ENCODE assay signal across 8 cellular contexts in the genomic region with DNA sequence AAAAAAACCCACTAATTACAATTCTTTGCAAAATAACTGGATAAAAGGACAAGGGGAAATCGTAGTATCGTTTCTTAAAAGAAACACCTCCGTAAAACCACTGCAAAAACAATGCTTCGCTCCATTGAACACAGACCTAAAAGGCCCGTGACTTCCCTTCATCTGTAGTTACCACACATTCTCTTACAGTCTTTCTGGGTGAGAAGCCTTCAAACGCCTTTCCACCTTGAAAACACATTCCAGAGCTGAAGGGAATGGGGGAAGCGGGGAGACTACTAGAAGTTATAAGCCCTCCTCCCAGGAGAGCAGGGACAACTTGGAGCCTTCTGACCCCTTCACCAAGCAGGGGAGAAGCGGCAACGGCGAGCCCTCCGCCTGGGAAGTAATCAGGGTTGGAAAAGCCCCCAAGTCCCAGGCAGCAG. TPM values are rescaled to one million over a fixed set of nuclear protein-coding genes. Genes with fewer than 3 reads are reported as not detected.
A peak's percentile ranks its signal among the peaks of the same experiment; 100 is the strongest.
DNase-seq lines count a peak whose midpoint lies in the region; ATAC-seq and TF ChIP-seq lines count a peak whose summit lies in the region.

No MANE protein-coding gene starts in this region.

- H3K4me3 ChIP-seq in SK-N-SH (ENCODE audit: low read depth in 2 of 2, low read length in 1 of 2) (peak overlapping the region; percentile 78 to 99), endocrine pancreas (ENCODE audit: control insufficient read depth, insufficient read depth, low read length) (peak overlapping the region; percentile 91), mesodermal cell (ENCODE audit: extremely low read depth, insufficient read depth, low read length, poor library complexity, severe bottlenecking) (peak overlapping the region; percentile 91), uterus (peak overlapping the region; percentile 88 to 94)

- H3K79me2 ChIP-seq in SK-N-SH (ENCODE audit: insufficient read depth), result peaks cover 56% of the 10 kb centered on the region

- TF ChIP-seq RAD21 in SK-N-SH (IDR thresholded peaks at IDR 0.05; ENCODE audit: low read length), result no peak

- H3F3A ChIP-seq in SK-N-SH (replicated peaks; ENCODE audit: insufficient read depth), result peaks cover 3% of the 10 kb centered on the region

- peak overlapping the region; percentile 98 for H2AFZ ChIP-seq in SK-N-SH (ENCODE audit: low read depth)

- 1% methylated on average over 11 of the region's 11 CpGs for whole genome bisulfite sequencing in SK-N-SH (ENCODE audit: low lambda C conversion rate)
- 0% methylated on average over 2 to 6 of the region's 11 CpGs for WGBS in mesodermal cell (ENCODE audit: insufficient coverage in 2 of 2), 2 experiments

- intact Hi-C loops in uterus (cut with DNase I; ENCODE audit: low total_unique reads), result no loop called here

- no peak for TF ChIP-seq CTCF in SK-N-SH (IDR thresholded peaks at IDR 0.05)
- no peak for TF ChIP-seq CTCF in uterus (IDR thresholded peaks at IDR 0.05)

- H3K27me3 ChIP-seq in SK-N-SH (ENCODE audit: insufficient read depth) (no peaks in the 10 kb centered on the region), endocrine pancreas (ENCODE audit: control insufficient read depth, insufficient read depth, low read length) (no peaks in the 10 kb centered on the region), uterus (no peaks in the 10 kb centered on the region)

- H3K27ac ChIP-seq in SK-N-SH (ENCODE audit: low read depth in 2 of 2, low read length in 1 of 2) (peak overlapping the region; percentile 75 to 82), mesodermal cell (ENCODE audit: low read depth, low read length, severe bottlenecking) (peak overlapping the region; percentile 81), uterus (peak overlapping the region; percentile 78 to 83)

- peaks cover 7 to 9% of the 10 kb centered on the region in 2 experiments; a peak in 3 of 4 replicates for H3K4me1 ChIP-seq in SK-N-SH (ENCODE audit: control insufficient read depth in 1 of 2, insufficient read depth in 2 of 2, low read depth in 1 of 2, low read length in 1 of 2)
- H3K4me1 ChIP-seq in endocrine pancreas (ENCODE audit: control insufficient read depth, insufficient read depth, low read length), result peaks cover 26% of the 10 kb centered on the region
- H3K4me1 ChIP-seq in mesodermal cell (ENCODE audit: control insufficient read depth, insufficient read depth, low read length, poor library complexity, severe bottlenecking), result no peaks in the 10 kb centered on the region
- peaks cover 0 to 32% of the 10 kb centered on the region in 2 donors for H3K4me1 ChIP-seq in uterus

- TF ChIP-seq POLR2A in uterus (IDR thresholded peaks at IDR 0.05), result no peak

- in situ Hi-C loops in Caki2 (cut with HindIII; ENCODE audit: low pct_unique_long_range_greater_than_20kb, low sequenced_read_pairs), result loop anchor here (25.0 kb wide), 1 partner anchor 92 kb away; no protein-coding TSS in a partner anchor

- H4K20me1 ChIP-seq in SK-N-SH (ENCODE audit: insufficient read depth), result peaks cover 16% of the 10 kb centered on the region

- POLR2A ChIA-PET in SK-N-SH (lab: Yijun Ruan, JAX), result interaction anchor here (1.0 to 1.5 kb wide), 3 partner anchors 82 to 168 kb away, joined by 4 to 7 read pairs (median 4); a partner anchor contains a TSS

- CTCF ChIA-PET in SK-N-SH (lab: Yijun Ruan, JAX), result interaction anchor here (0.5 to 3.8 kb wide), 10 partner anchors 10 to 1906 kb away, joined by 3 to 19 read pairs (median 4); a partner anchor contains a TSS

- H3K9me2 ChIP-seq in SK-N-SH, result no peaks in the 10 kb centered on the region

- peak; percentile 59 for DNase-seq in Caki2 (ENCODE audit: low read depth)
- DNase-seq in GM19238 (ENCODE audit: insufficient read length, low spot score), result peak; percentile 12
- DNase-seq in SK-N-SH, result no peak
- peak in 1 of 2 donors; percentile 16 for DNase-seq in uterus
- DNase-seq in T-helper 9 cell, result no peak

- H3K9ac ChIP-seq in SK-N-SH (peak overlapping the region; percentile 87), endocrine pancreas (ENCODE audit: control insufficient read depth, insufficient read depth, low read length) (peak overlapping the region; percentile 90)

- H3K36me3 ChIP-seq in SK-N-SH (replicated peaks in 1 of 2; ENCODE audit: control insufficient read depth in 1 of 2, insufficient read depth in 2 of 2, low read length in 1 of 2) (peaks cover 0 to 8% of the 10 kb centered on the region in 2 experiments), endocrine pancreas (ENCODE audit: control insufficient read depth, insufficient read depth, low read length) (no peaks in the 10 kb centered on the region), mesodermal cell (ENCODE audit: control insufficient read depth, insufficient read depth, low read length) (peaks cover 8% of the 10 kb centered on the region), uterus (no peaks in the 10 kb centered on the region)

- peak; percentile 37 for ATAC-seq in HG03159 (IDR thresholded peaks at IDR 0.05; ENCODE audit: unreplicated experiment)

- TF ChIP-seq EP300 in SK-N-SH (IDR thresholded peaks at IDR 0.05; ENCODE audit: borderline replicate concordance in 1 of 2, low read depth in 1 of 2, low read length in 1 of 2), result no peak

- H3K4me2 ChIP-seq in SK-N-SH, result peak overlapping the region; percentile 73

- H3K9me3 ChIP-seq in SK-N-SH (no peaks in the 10 kb centered on the region), endocrine pancreas (ENCODE audit: control insufficient read depth, low read length) (no peaks in the 10 kb centered on the region), mesodermal cell (ENCODE audit: control insufficient read depth, low read length) (no peaks in the 10 kb centered on the region), uterus (no peaks in the 10 kb centered on the region)

TF ChIP-seq in SK-N-SH, 30 proteins besides CTCF, POLR2A, EP300 and RAD21:
- TF ChIP-seq FOSL2 (IDR thresholded peaks at IDR 0.05; ENCODE audit: borderline replicate concordance, low read depth), result no peak
- TF ChIP-seq ELF1 (IDR thresholded peaks at IDR 0.05), result no peak
- no peak for TF ChIP-seq TAF1 (IDR thresholded peaks at IDR 0.05; ENCODE audit: borderline replicate concordance, low read depth, low read length)
- TF ChIP-seq GABPA (IDR thresholded peaks at IDR 0.05; ENCODE audit: low read depth), result no peak
- TF ChIP-seq JUND (IDR thresholded peaks at IDR 0.05), result no peak
- no peak for TF ChIP-seq TCF12 (IDR thresholded peaks at IDR 0.05)
- TF ChIP-seq, protein P1, sequence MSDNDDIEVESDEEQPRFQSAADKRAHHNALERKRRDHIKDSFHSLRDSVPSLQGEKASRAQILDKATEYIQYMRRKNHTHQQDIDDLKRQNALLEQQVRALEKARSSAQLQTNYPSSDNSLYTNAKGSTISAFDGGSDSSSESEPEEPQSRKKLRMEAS (IDR thresholded peaks at IDR 0.05; ENCODE audit: low read depth), result no peak
- no peak for TF ChIP-seq TEAD4 (IDR thresholded peaks at IDR 0.05; ENCODE audit: borderline replicate concordance, insufficient read depth)
- no peak for TF ChIP-seq MXI1 (IDR thresholded peaks at IDR 0.05; ENCODE audit: low read depth, low read length)
- TF ChIP-seq RFX5 (IDR thresholded peaks at IDR 0.05; ENCODE audit: low read length), result no peak
- TF ChIP-seq RXRA (IDR thresholded peaks at IDR 0.05; ENCODE audit: borderline replicate concordance, low read depth), result no peak
- TF ChIP-seq POLR2AphosphoS5 (IDR thresholded peaks at IDR 0.05; ENCODE audit: low read depth, low read length), result no peak
TF ChIP-seq in SK-N-SH: peak in this region for 0.

RNA-seq across cellular contexts. Expression of a gene that starts 0.5 kb away (rescaled TPM):
- total RNA-seq in Caki2 (2014; rRNA removed; shearing (Covaris generic); ENCODE audit: low replicate concordance), result 4.3 and 51.0 TPM in 2 replicates
- 6.0 and 7.7 TPM in 2 replicates for polyA plus RNA-seq in SK-N-SH (2012; rRNA removed)
- polyA plus RNA-seq in SK-N-SH (2012; cell fraction: cytosol; rRNA removed), result 8.8 and 9.0 TPM in 2 replicates
- polyA plus RNA-seq in SK-N-SH (2012; cell fraction: nucleus; rRNA removed), result 6.7 and 12.3 TPM in 2 replicates
- 25.8 TPM for polyA plus RNA-seq in mesodermal cell (2013, experiment 1 of 2)
- 22.6 TPM for polyA plus RNA-seq in mesodermal cell (2013, experiment 2 of 2)
- 10 to 100 TPM; 24.8 to 73.9 (median 47.6) TPM for total RNA-seq in uterus

Comparison
In these comparisons a context has a peak if more than half of its experiments do, and no peak if none do; other contexts are left out.
1. DNase-seq: peak in Caki2 (single experiment) and GM19238 (single experiment); none in SK-N-SH (single experiment) and T-helper 9 cell (single experiment).
2. Peak in every context shown above with its lines, with median percentiles within 50 percentile points of each other: H3K27ac ChIP-seq and H3K4me3 ChIP-seq.